In genomic region chr17:8294814-8295316, GRCh38 we compare ENCODE assay signal across 9 cellular contexts. TPM values are rescaled to one million over a fixed set of nuclear protein-coding genes. Genes with fewer than 3 reads are reported as not detected.
DNase-seq lines count a peak whose midpoint lies in the region; ATAC-seq, FAIRE-seq and TF ChIP-seq lines count a peak whose summit lies in the region.
"Had no signal": no experiment of that assay in that cellular context is flagged by ENCODE, and none has a peak within 500 bp of the region (broad histone marks: within the 10 kb centered on the region; RNA-seq: fewer than 3 reads in every experiment).

No MANE protein-coding gene starts in this region.

- peak overlapping the region; percentile 69 for H3K4me2 ChIP-seq in GM23248 (ENCODE audit: unreplicated experiment)

- no peaks in the 10 kb centered on the region for H3K9me3 Mint-ChIP-seq in activated CD4-positive, alpha-beta memory T cell treated with anti-CD3 and anti-CD28 coated beads, Interleukin-2, amount 10 ng/mL, durations not matched to agents 7 days and 5 days

- TF ChIP-seq POLR2A in heart left ventricle (IDR thresholded peaks at IDR 0.05) (no peak), GM12892 (IDR thresholded peaks at IDR 0.05; ENCODE audit: low read depth, low read length) (no peak)

- H3K4me3 ChIP-seq in GM23248 (peak overlapping the region; percentile 79), heart left ventricle (peak overlapping the region in 11 of 12 donors; percentile 54 to 85 (median 71))

- POLR2A ChIA-PET in activated CD4-positive, alpha-beta memory T cell treated with anti-CD3 and anti-CD28 coated beads, Interleukin-2, amount 10 ng/mL, durations not matched to agents 7 days and 5 days (lab: Charles Lee), result interaction anchor here (0.8 to 4.7 kb wide), 31 partner anchors 10 to 680 kb away, joined by 3 to 132 read pairs (median 6); partner anchors contain the start of genes AURKB, BORCS6, CTC1 and HES7

- peak overlapping the region; percentile 83 for H3K27ac Mint-ChIP-seq in activated CD4-positive, alpha-beta memory T cell treated with anti-CD3 and anti-CD28 coated beads, Interleukin-2, amount 10 ng/mL, durations not matched to agents 7 days and 5 days

- WGBS in GM23248 (ENCODE audit: low coverage in 1 of 2, low lambda C conversion rate in 2 of 2, missing lambda C conversion rate in 2 of 2), 2 experiments, result 7 to 8% methylated on average over 13 to 15 of the region's 15 CpGs
- WGBS in heart left ventricle, 4 donors, result 6 to 7% (median 6%) methylated on average over 15 of the region's 15 CpGs

- H3K36me3 Mint-ChIP-seq in activated CD4-positive, alpha-beta memory T cell treated with anti-CD3 and anti-CD28 coated beads, Interleukin-2, amount 10 ng/mL, durations not matched to agents 7 days and 5 days (ENCODE audit: low read depth), result peaks cover 16% of the 10 kb centered on the region

- peak; percentile 2 to 14 (median 9) for ATAC-seq in heart left ventricle
- peak; percentile 27 for ATAC-seq in sciatic nerve
- ATAC-seq in GM19395 (IDR thresholded peaks at IDR 0.05; ENCODE audit: unreplicated experiment), result no peak
- no peak for ATAC-seq in HG03469 (IDR thresholded peaks at IDR 0.05; ENCODE audit: unreplicated experiment)
- no peak for ATAC-seq in GM21381 (IDR thresholded peaks at IDR 0.05; ENCODE audit: unreplicated experiment)

- 0 out of 2 replicates have a peak, but pooled peaks cover under 1% of the 10 kb centered on the region for H3F3A ChIP-seq in GM23248 (ENCODE audit: insufficient read depth)

- H3K4me1 ChIP-seq in GM23248 (ENCODE audit: insufficient read depth) (0 out of 2 replicates have a peak, but pooled peaks cover 2% of the 10 kb centered on the region), heart left ventricle (peaks cover 0 to 22% (median 10%) of the 10 kb centered on the region in 12 donors)

- CTCF ChIA-PET in activated CD4-positive, alpha-beta memory T cell treated with anti-CD3 and anti-CD28 coated beads, Interleukin-2, amount 10 ng/mL, durations not matched to agents 7 days and 5 days (lab: Charles Lee), result interaction anchor here (0.7 to 2.6 kb wide), 27 partner anchors 10 to 578 kb away, joined by 3 to 22 read pairs (median 4); partner anchors contain the start of genes ALOXE3, AURKB, BORCS6 and CTC1

- H3K27me3 Mint-ChIP-seq in activated CD4-positive, alpha-beta memory T cell treated with anti-CD3 and anti-CD28 coated beads, Interleukin-2, amount 10 ng/mL, durations not matched to agents 7 days and 5 days, result no peaks in the 10 kb centered on the region

- H2AFZ ChIP-seq in GM23248, result peak overlapping the region; percentile 82

- H3K9me3 ChIP-seq in GM23248 (ENCODE audit: low read depth), result no peaks in the 10 kb centered on the region
- H3K9me3 ChIP-seq in heart left ventricle, result no peaks in the 10 kb centered on the region

- FAIRE-seq in GM12892 (lab: Jason Lieb, UNC), result no peak

- H3K27ac ChIP-seq in GM23248 (peak overlapping the region; percentile 73), heart left ventricle (peak overlapping the region; percentile 79 to 99 (median 94))

- peak overlapping the region; percentile 81 for H3K9ac ChIP-seq in GM23248

- in situ Hi-C loops in GM23248 (cut with MboI), result no loop called here

- no peaks in the 10 kb centered on the region for H4K20me1 ChIP-seq in GM23248 (ENCODE audit: insufficient read depth)

- H3K9me2 ChIP-seq in GM23248 (ENCODE audit: insufficient read depth), result no peaks in the 10 kb centered on the region

- no peaks in the 10 kb centered on the region for H3K79me2 ChIP-seq in GM23248 (ENCODE audit: insufficient read depth)

- DNase-seq in GM23248, result no peak
- no peak for DNase-seq in activated CD4-positive, alpha-beta memory T cell treated with anti-CD3 and anti-CD28 coated beads, Interleukin-2, amount 10 ng/mL, durations not matched to agents 7 days and 5 days
- no peak for DNase-seq in heart left ventricle
- DNase-seq in sciatic nerve (ENCODE audit: low spot score), result no peak
- DNase-seq in GM12892 (ENCODE audit: insufficient read length), result no peak

- TF ChIP-seq CTCF in heart left ventricle (IDR thresholded peaks at IDR 0.05), result no peak

- H3K4me3 Mint-ChIP-seq in activated CD4-positive, alpha-beta memory T cell treated with anti-CD3 and anti-CD28 coated beads, Interleukin-2, amount 10 ng/mL, durations not matched to agents 7 days and 5 days, result peak overlapping the region; percentile 89

- H3K27me3 ChIP-seq in GM23248 (replicated peaks; ENCODE audit: insufficient read depth) (no peaks in the 10 kb centered on the region), heart left ventricle (no peaks in the 10 kb centered on the region)

- peaks cover 53% of the 10 kb centered on the region for H3K4me1 Mint-ChIP-seq in activated CD4-positive, alpha-beta memory T cell treated with anti-CD3 and anti-CD28 coated beads, Interleukin-2, amount 10 ng/mL, durations not matched to agents 7 days and 5 days

- intact Hi-C loops in heart left ventricle (cut with DNase I), result loop anchor here in 7 of 10 donors (1.0 to 10.0 kb wide), 10 partner anchors 46 to 230 kb away; partner anchors contain the start of genes ALOX12B (in 2 of the 7), CTC1 (in 2 of the 7), HES7 (in 2 of the 7) and PFAS (in 2 of the 7)
- intact Hi-C loops in sciatic nerve (cut with DNase I), result no loop called here

- H3K36me3 ChIP-seq in GM23248 (ENCODE audit: low read depth) (no peaks in the 10 kb centered on the region), heart left ventricle (no peaks in the 10 kb centered on the region)

RNA-seq across cellular contexts. Expression of gene SLC25A35, which starts 0.3 kb away (rescaled TPM):
- 0.65 and 2.0 TPM in 2 replicates for total RNA-seq in GM23248 (2014; rRNA removed; shearing (Covaris generic))
- polyA plus RNA-seq in GM23248 (2016; fragmentation: Nextera tagmentation; extraction: Ambion mirVana), result 1.2 and 2.0 TPM in 2 replicates
- 10 to 100 TPM; 11.8 to 12.0 TPM for total RNA-seq in activated CD4-positive, alpha-beta memory T cell treated with anti-CD3 and anti-CD28 coated beads, Interleukin-2, amount 10 ng/mL, durations not matched to agents 7 days and 5 days
- total RNA-seq in heart left ventricle, result 1 to 10 TPM in 8 of 9 donors, under 1 TPM in 1; 0.52 to 7.5 (median 2.1) TPM
- polyA plus RNA-seq in heart left ventricle, result 1 to 10 TPM; 2.2 to 3.9 TPM
- total RNA-seq in sciatic nerve, result 6.7 TPM
- 2.8 TPM for polyA plus RNA-seq in GM12892 (2012; ENCODE audit: missing spikeins)

RNA-seq across cellular contexts. Expression of gene RANGRF, which starts 6.4 kb away (rescaled TPM):
- total RNA-seq in GM23248 (2014; rRNA removed; shearing (Covaris generic)), result 4.8 and 13.8 TPM in 2 replicates
- 29.7 and 30.3 TPM in 2 replicates for polyA plus RNA-seq in GM23248 (2016; fragmentation: Nextera tagmentation; extraction: Ambion mirVana)
- total RNA-seq in activated CD4-positive, alpha-beta memory T cell treated with anti-CD3 and anti-CD28 coated beads, Interleukin-2, amount 10 ng/mL, durations not matched to agents 7 days and 5 days, result 10 to 100 TPM; 45.4 to 49.4 TPM
- 10 to 100 TPM; 22.3 to 33.6 (median 27.1) TPM for total RNA-seq in heart left ventricle
- polyA plus RNA-seq in heart left ventricle, result 10 to 100 TPM; 36.3 to 54.2 TPM
- total RNA-seq in sciatic nerve, result 20.9 TPM
- polyA plus RNA-seq in GM12892 (2012; ENCODE audit: missing spikeins), result 53.4 TPM

RNA-seq across cellular contexts. Expression of gene ARHGEF15, which starts 15.2 kb away (rescaled TPM):
- not detected in 2 replicates for total RNA-seq in GM23248 (2014; rRNA removed; shearing (Covaris generic))
- polyA plus RNA-seq in GM23248 (2016; fragmentation: Nextera tagmentation; extraction: Ambion mirVana), result not detected in 2 replicates
- not detected for total RNA-seq in activated CD4-positive, alpha-beta memory T cell treated with anti-CD3 and anti-CD28 coated beads, Interleukin-2, amount 10 ng/mL, durations not matched to agents 7 days and 5 days
- 10 to 100 TPM; 14.3 to 40.5 (median 18.2) TPM for total RNA-seq in heart left ventricle
- polyA plus RNA-seq in heart left ventricle, result 10 to 100 TPM; 11.9 to 15.8 TPM
- 32.1 TPM for total RNA-seq in sciatic nerve
- not detected for polyA plus RNA-seq in GM12892 (2012; ENCODE audit: missing spikeins)

RNA-seq across cellular contexts. Expression of gene ODF4, which starts 44.8 kb away (rescaled TPM):
- not detected in 2 replicates for total RNA-seq in GM23248 (2014; rRNA removed; shearing (Covaris generic))
- polyA plus RNA-seq in GM23248 (2016; fragmentation: Nextera tagmentation; extraction: Ambion mirVana), result not detected in 2 replicates
- not detected for total RNA-seq in activated CD4-positive, alpha-beta memory T cell treated with anti-CD3 and anti-CD28 coated beads, Interleukin-2, amount 10 ng/mL, durations not matched to agents 7 days and 5 days
- not detected for total RNA-seq in heart left ventricle
- polyA plus RNA-seq in heart left ventricle, result not detected
- total RNA-seq in sciatic nerve, result not detected
- polyA plus RNA-seq in GM12892 (2012; ENCODE audit: missing spikeins), result not detected
- polyA plus RNA-seq: adipose tissue had no signal

RNA-seq across cellular contexts. Expression of gene PFAS, which starts 45.8 kb away (rescaled TPM):
- total RNA-seq in GM23248 (2014; rRNA removed; shearing (Covaris generic)), result 13.4 and 33.0 TPM in 2 replicates
- 14.8 and 16.0 TPM in 2 replicates for polyA plus RNA-seq in GM23248 (2016; fragmentation: Nextera tagmentation; extraction: Ambion mirVana)
- 10 to 100 TPM; 43.6 to 45.9 TPM for total RNA-seq in activated CD4-positive, alpha-beta memory T cell treated with anti-CD3 and anti-CD28 coated beads, Interleukin-2, amount 10 ng/mL, durations not matched to agents 7 days and 5 days
- 10 to 100 TPM in 7 of 9 donors, 1 to 10 TPM in 2; 7.7 to 23.8 (median 14.1) TPM for total RNA-seq in heart left ventricle
- polyA plus RNA-seq in heart left ventricle, result 10 to 100 TPM in 1 of 2 donors, 1 to 10 TPM in 1; 6.1 to 11.8 TPM
- 27.5 TPM for total RNA-seq in sciatic nerve
- polyA plus RNA-seq in GM12892 (2012; ENCODE audit: missing spikeins), result 33.9 TPM

Comparison
In these comparisons a context has a peak if more than half of its experiments do, and no peak if none do; other contexts are left out.
1. ATAC-seq: peak in heart left ventricle (4 of 4) and sciatic nerve (single experiment); none in GM19395 (single experiment), HG03469 (single experiment) and GM21381 (single experiment).
2. RNA of gene ARHGEF15, which starts 15.2 kb away (total RNA-seq): 32.1 TPM in sciatic nerve (single experiment) and 14.3 to 40.5 TPM in heart left ventricle; not detected in GM23248 and not detected in activated CD4-positive, alpha-beta memory T cell treated with anti-CD3 and anti-CD28 coated beads, Interleukin-2, amount 10 ng/mL, durations not matched to agents 7 days and 5 days; every median in the first group is over 10 times any median in the second.